Comparison of ENCODE assay signal across 8 cellular contexts in genomic region chr5:168292783-168293696, GRCh38. TPM values are rescaled to one million over a fixed set of nuclear protein-coding genes. Genes with fewer than 3 reads are reported as not detected.
DNase-seq lines count a peak whose midpoint lies in the region; ATAC-seq and TF ChIP-seq lines count a peak whose summit lies in the region.

No MANE protein-coding gene starts in this region.

- no peak overlapping the region for H3K27ac Mint-ChIP-seq in stimulated activated naive CD8-positive, alpha-beta T cell treated with anti-CD3 and anti-CD28 coated beads, Interleukin-15, amount 100 ng/mL, for 72 hours

- TF ChIP-seq CTCF in GM12864 (IDR thresholded peaks at IDR 0.05; ENCODE audit: low read depth, low read length, missing control alignments) = no peak
- TF ChIP-seq CTCF in OCI-LY3 (IDR thresholded peaks at IDR 0.05; ENCODE audit: low read depth, low read length) = no peak
- TF ChIP-seq CTCF in epithelial cell of proximal tubule (conservative IDR thresholded peaks at IDR 0.05; ENCODE audit: low read depth, low read length) = no peak
- TF ChIP-seq CTCF in ascending aorta (IDR thresholded peaks at IDR 0.05) = no peak

- no peak overlapping the region for H3K4me3 Mint-ChIP-seq in stimulated activated naive CD8-positive, alpha-beta T cell treated with anti-CD3 and anti-CD28 coated beads, Interleukin-15, amount 100 ng/mL, for 72 hours

- peak overlapping the region; percentile 61 for H3K9ac ChIP-seq in OCI-LY3 (ENCODE audit: low read length)

- H3K36me3 ChIP-seq in OCI-LY3 (replicated peaks; ENCODE audit: low read depth, low read length) (no peaks in the 10 kb centered on the region), neuron (ENCODE audit: insufficient read depth, low read length) (no peaks in the 10 kb centered on the region), ascending aorta (no peaks in the 10 kb centered on the region)

- H3K4me3 ChIP-seq in GM12864 (ENCODE audit: low read depth, low read length) = peak overlapping the region; percentile 58
- peak overlapping the region; percentile 90 for H3K4me3 ChIP-seq in OCI-LY3 (ENCODE audit: low read length)
- H3K4me3 ChIP-seq in epithelial cell of proximal tubule (ENCODE audit: low read depth, low read length) = peak overlapping the region; percentile 91
- peak overlapping the region; percentile 76 for H3K4me3 ChIP-seq in neuron (ENCODE audit: low read length)
- H3K4me3 ChIP-seq in ascending aorta = no peak overlapping the region

- H3K4me2 ChIP-seq in OCI-LY3 (ENCODE audit: low read length) = peak overlapping the region; percentile 77

- H2AFZ ChIP-seq in OCI-LY3 (ENCODE audit: low read depth, low read length) = no peak overlapping the region
- H2AFZ ChIP-seq in neuron (ENCODE audit: low read depth, low read length) = peak overlapping the region; percentile 24

- no peaks in the 10 kb centered on the region for H3K9me3 Mint-ChIP-seq in stimulated activated naive CD8-positive, alpha-beta T cell treated with anti-CD3 and anti-CD28 coated beads, Interleukin-15, amount 100 ng/mL, for 72 hours

- peaks cover 14% of the 10 kb centered on the region for H3K4me1 Mint-ChIP-seq in stimulated activated naive CD8-positive, alpha-beta T cell treated with anti-CD3 and anti-CD28 coated beads, Interleukin-15, amount 100 ng/mL, for 72 hours

- H3K27me3 Mint-ChIP-seq in stimulated activated naive CD8-positive, alpha-beta T cell treated with anti-CD3 and anti-CD28 coated beads, Interleukin-15, amount 100 ng/mL, for 72 hours = peaks cover 71% of the 10 kb centered on the region

- H3K27ac ChIP-seq in OCI-LY3 (ENCODE audit: low read length) (no peak overlapping the region), ascending aorta (no peak overlapping the region)

- ATAC-seq in stimulated activated naive CD8-positive, alpha-beta T cell treated with anti-CD3 and anti-CD28 coated beads, Interleukin-15, amount 100 ng/mL, for 72 hours = no peak

- intact Hi-C loops in ascending aorta (cut with DNase I) = no loop called here

- H3K79me2 ChIP-seq in OCI-LY3 (ENCODE audit: low read length) = peaks cover 29% of the 10 kb centered on the region

- H3K4me1 ChIP-seq in OCI-LY3 (ENCODE audit: low read length) (peaks cover 40% of the 10 kb centered on the region), neuron (ENCODE audit: insufficient read depth, low read length) (peaks cover 46% of the 10 kb centered on the region), ascending aorta (no peaks in the 10 kb centered on the region)

- H3K27me3 ChIP-seq in OCI-LY3 (ENCODE audit: low read depth, low read length) (no peaks in the 10 kb centered on the region), neuron (ENCODE audit: insufficient read depth, low read length) (no peaks in the 10 kb centered on the region), ascending aorta (peaks cover 11% of the 10 kb centered on the region)

- H3K9me3 ChIP-seq in OCI-LY3 (ENCODE audit: insufficient read depth, low read length) = no peaks in the 10 kb centered on the region
- H3K9me3 ChIP-seq in neuron (ENCODE audit: low read length) = no peaks in the 10 kb centered on the region
- H3K9me3 ChIP-seq in ascending aorta = no peaks in the 10 kb centered on the region

- DNase-seq in GM12864 (ENCODE audit: low read depth) (no peak), epithelial cell of proximal tubule (ENCODE audit: low read depth) (no peak), ascending aorta (ENCODE audit: low spot score in 2 of 2) (no peak), NCI-H2171 treated with DMSO at 0.1 percent for 48 hours (lab: John Stamatoyannopoulos, UW) (no peak), A172 (ENCODE audit: low spot score) (no peak)
- DNase-seq in stimulated activated naive CD8-positive, alpha-beta T cell treated with anti-CD3 and anti-CD28 coated beads, Interleukin-15, amount 100 ng/mL, for 72 hours = no peak

- H4K20me1 ChIP-seq in OCI-LY3 (ENCODE audit: insufficient read depth, low read length) = 0 out of 2 replicates have a peak, but pooled peaks cover 9% of the 10 kb centered on the region

RNA-seq across cellular contexts. Expression of gene WWC1, which starts 1.6 kb away (rescaled TPM):
- total RNA-seq in epithelial cell of proximal tubule (87.2 and 94.5 TPM in 2 replicates), ascending aorta (not detected)
- 19.1 and 20.7 TPM in 2 replicates for total RNA-seq in A172 (2014; rRNA removed; shearing (Covaris generic))

Comparison
In these comparisons a context has a peak if more than half of its experiments do, and no peak if none do; other contexts are left out.
1. H3K4me3 ChIP-seq: peak in GM12864 (single experiment), OCI-LY3 (single experiment), epithelial cell of proximal tubule (single experiment) and neuron (single experiment); none in ascending aorta (0 of 2).
2. RNA of gene WWC1, which starts 1.6 kb away (total RNA-seq): 87.2 to 94.5 TPM in epithelial cell of proximal tubule and 19.1 to 20.7 TPM in A172; not detected in ascending aorta (single experiment); every median in the first group is over 10 times any median in the second.